Comparison of ENCODE assay signal across 34 cellular contexts in the genomic region with DNA sequence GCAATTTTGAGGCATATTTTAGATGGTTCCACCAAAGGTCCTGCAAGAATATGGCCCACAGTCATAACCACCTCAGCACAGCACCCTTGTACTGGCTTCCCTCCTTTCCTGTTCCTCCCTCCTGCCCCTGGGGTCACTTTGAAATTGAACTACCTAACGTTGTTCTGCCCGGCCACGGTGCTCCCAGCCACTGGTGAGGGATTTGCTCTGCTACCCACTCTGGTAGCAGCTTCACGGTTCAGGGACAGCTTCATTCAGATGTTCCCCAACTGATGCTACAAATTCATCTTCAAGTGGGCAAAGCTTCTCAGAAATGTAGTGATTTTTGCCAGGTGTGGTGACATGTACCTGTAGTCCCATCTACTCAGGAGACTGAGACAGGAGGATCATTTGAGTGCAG. TPM values are rescaled to one million over a fixed set of nuclear protein-coding genes. Genes with fewer than 3 reads are reported as not detected.
"Had no signal": no experiment of that assay in that cellular context is flagged by ENCODE, and none has a peak within 500 bp of the region (broad histone marks: within the 10 kb centered on the region; RNA-seq: fewer than 3 reads in every experiment).

No MANE protein-coding gene starts in this region.

- FAIRE-seq: astrocyte, bronchial epithelial cell had no signal

- H3K27ac ChIP-seq: brain microvascular endothelial cell, coronary artery, dorsolateral prefrontal cortex, esophagus muscularis mucosa, foreskin keratinocyte, gastrocnemius medialis, heart left ventricle, WERI-Rb-1 had no signal

- H3K27me3 ChIP-seq: brain microvascular endothelial cell, dorsolateral prefrontal cortex, esophagus muscularis mucosa, gastrocnemius medialis, heart left ventricle had no signal

- DNase-seq: activated B cell treated with CpG ODN at 0.5 μM for 24 hours; activated CD4-positive, alpha-beta T cell treated with anti-CD3 and anti-CD28 coated beads for 48 hours; activated CD4-positive, alpha-beta T cell treated with anti-CD3 and anti-CD28 coated beads, Interleukin-2, amount 50 U/mL, for 1 hour; activated CD4-positive, alpha-beta T cell treated with anti-CD3 and anti-CD28 coated beads, Interleukin-2, amount 50 U/mL, for 48 hours; activated CD8-positive, alpha-beta memory T cell treated with anti-CD3 and anti-CD28 coated beads, Interleukin-2, amount 10 ng/mL, durations not matched to agents 7 days and 5 days; activated CD8-positive, alpha-beta T cell treated with anti-CD3 and anti-CD28 coated beads for 36 hours; activated effector memory CD4-positive, alpha-beta T cell treated with Interleukin-2 at 50 U/mL for 16 hours; activated gamma-delta T cell treated with Interleukin-2 at 50 U/mL for 16 hours; activated naive CD4-positive, alpha-beta T cell treated with anti-CD3 and anti-CD28 coated beads, Interleukin-2, amount 50 U/mL, for 16 hours; activated naive CD4-positive, alpha-beta T cell treated with Interleukin-2 at 50 U/mL for 16 hours; activated T-cell treated with anti-CD3 and anti-CD28 coated beads for 4 hours; activated T-cell treated with anti-CD3 and anti-CD28 coated beads, Interleukin-2, amount 50 U/mL, for 24 hours; activated T-cell treated with anti-CD3 and anti-CD28 coated beads, Interleukin-2, amount 50 U/mL, for 72 hours; amniotic stem cell; anterior cingulate cortex; brain microvascular endothelial cell; dorsolateral prefrontal cortex; effector CD4-positive, alpha-beta T cell; effector memory CD8-positive, alpha-beta T cell; erythroblast; foreskin keratinocyte; gastrocnemius medialis; glutamatergic neuron; heart left ventricle; T1000; WERI-Rb-1 had no signal

- H3K4me1 ChIP-seq: esophagus muscularis mucosa, foreskin keratinocyte, gastrocnemius medialis had no signal

- ATAC-seq: activated CD4-positive, CD25-positive, alpha-beta regulatory T cell treated with anti-CD3 and anti-CD28 coated beads, Interleukin-2, amount 50 U/mL, for 24 hours; activated CD8-positive, alpha-beta memory T cell treated with anti-CD3 and anti-CD28 coated beads, Interleukin-2, amount 10 ng/mL, durations not matched to agents 7 days and 5 days; activated CD8-positive, alpha-beta T cell treated with anti-CD3 and anti-CD28 coated beads for 36 hours; activated T-cell treated with anti-CD3 and anti-CD28 coated beads, Interleukin-2, amount 50 U/mL, for 72 hours; effector memory CD8-positive, alpha-beta T cell; foreskin keratinocyte; gastrocnemius medialis; heart left ventricle had no signal

- H3K4me3 ChIP-seq: coronary artery, dorsolateral prefrontal cortex, esophagus muscularis mucosa, gastrocnemius medialis, heart left ventricle had no signal

- H3K36me3 ChIP-seq: brain microvascular endothelial cell, esophagus muscularis mucosa, gastrocnemius medialis, heart left ventricle, WERI-Rb-1 had no signal

RNA-seq across cellular contexts. Expression of a gene that starts 46.0 kb away (rescaled TPM):
- total RNA-seq: activated CD8-positive, alpha-beta memory T cell treated with anti-CD3 and anti-CD28 coated beads for 36 hours; activated CD8-positive, alpha-beta memory T cell treated with anti-CD3 and anti-CD28 coated beads, Interleukin-2, amount 10 ng/mL, durations not matched to agents 7 days and 5 days; activated CD8-positive, alpha-beta T cell treated with anti-CD3 and anti-CD28 coated beads for 36 hours; activated T-cell treated with anti-CD3 and anti-CD28 coated beads, Interleukin-2, amount 50 U/mL, for 72 hours; astrocyte; bronchial epithelial cell; foreskin keratinocyte; T-helper 1 cell treated with Interleukin-12 subunit alpha and Interleukin-12 subunit beta and Interleukin-4 antibody, amounts not matched to agents 30 ng/mL and 1 ng/mL, for 36 hours; T-helper 2 cell treated with Interferon-gamma antibody and Interleukin-4, amounts not matched to agents 100 ng/mL and 5 ng/mL, for 36 hours had no signal
